ENCODE assay signal across 27 cellular contexts in the genomic region with DNA sequence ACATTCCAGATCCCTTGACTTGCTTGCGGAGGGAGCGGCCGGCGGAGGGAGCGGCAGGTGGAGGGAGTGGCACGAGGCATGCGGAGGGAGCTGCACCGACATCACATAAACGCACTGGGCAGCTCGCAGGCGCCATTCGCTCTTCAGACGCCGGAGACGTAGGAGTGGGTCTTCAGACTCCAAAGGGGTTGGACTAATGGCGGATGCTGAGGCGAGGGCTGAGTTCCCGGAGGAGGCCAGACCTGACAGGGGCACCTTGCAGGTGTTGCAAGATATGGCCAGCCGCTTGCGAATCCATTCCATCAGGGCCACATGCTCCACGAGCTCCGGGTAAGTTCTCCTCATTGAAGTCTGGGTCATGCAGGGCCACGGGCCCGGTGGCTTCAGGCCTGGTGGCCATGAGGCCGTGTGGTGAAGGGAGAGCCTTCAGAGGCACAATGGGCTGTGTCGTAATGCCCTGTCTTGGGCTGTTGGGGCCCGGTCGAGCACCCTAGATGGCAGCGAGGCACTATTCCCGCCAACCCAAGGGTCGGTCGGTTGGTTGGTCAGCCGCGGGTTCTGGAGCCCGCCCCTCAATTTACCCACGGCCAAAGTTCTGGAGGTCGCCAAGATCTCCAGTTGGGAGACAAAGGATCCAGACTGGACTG. TPM values are rescaled to one million over a fixed set of nuclear protein-coding genes. Genes with fewer than 3 reads are reported as not detected.
DNase-seq lines count a peak whose midpoint lies in the region; ATAC-seq, FAIRE-seq and TF ChIP-seq lines count a peak whose summit lies in the region.
"Had no signal": no experiment of that assay in that cellular context is flagged by ENCODE, and none has a peak within 500 bp of the region (broad histone marks: within the 10 kb centered on the region; RNA-seq: fewer than 3 reads in every experiment).

A gene with protein sequence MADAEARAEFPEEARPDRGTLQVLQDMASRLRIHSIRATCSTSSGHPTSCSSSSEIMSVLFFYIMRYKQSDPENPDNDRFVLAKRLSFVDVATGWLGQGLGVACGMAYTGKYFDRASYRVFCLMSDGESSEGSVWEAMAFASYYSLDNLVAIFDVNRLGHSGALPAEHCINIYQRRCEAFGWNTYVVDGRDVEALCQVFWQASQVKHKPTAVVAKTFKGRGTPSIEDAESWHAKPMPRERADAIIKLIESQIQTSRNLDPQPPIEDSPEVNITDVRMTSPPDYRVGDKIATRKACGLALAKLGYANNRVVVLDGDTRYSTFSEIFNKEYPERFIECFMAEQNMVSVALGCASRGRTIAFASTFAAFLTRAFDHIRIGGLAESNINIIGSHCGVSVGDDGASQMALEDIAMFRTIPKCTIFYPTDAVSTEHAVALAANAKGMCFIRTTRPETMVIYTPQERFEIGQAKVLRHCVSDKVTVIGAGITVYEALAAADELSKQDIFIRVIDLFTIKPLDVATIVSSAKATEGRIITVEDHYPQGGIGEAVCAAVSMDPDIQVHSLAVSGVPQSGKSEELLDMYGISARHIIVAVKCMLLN (plus strand): TSS at position 132 of the 647 bp plus-strand sequence. CDS start 65 bp downstream, at position 197.

- intact Hi-C loops in Right ventricle myocardium superior (cut with DNase I), result no loop called here
- intact Hi-C loops in heart right ventricle (cut with DNase I), result no loop called here
- intact Hi-C loops in IMR-90 (cut with micrococcal nuclease), result no loop called here
- intact Hi-C loops in spleen (cut with DNase I; ENCODE audit: low total_unique reads), result no loop called here

- H3K18ac ChIP-seq in IMR-90 (ENCODE audit: low read depth, low read length), result no peak within 1 kb of the TSS
- no peak within 1 kb of the TSS for H3K18ac ChIP-seq in H1 (ENCODE audit: extremely low read depth, low read length)

- H3K23ac ChIP-seq in IMR-90 (ENCODE audit: low read depth, low read length) (no peak within 1 kb of the TSS), H1 (ENCODE audit: insufficient read length) (no peak within 1 kb of the TSS)

- ATAC-seq in Right ventricle myocardium superior (ENCODE audit: poor library complexity), result no peak
- ATAC-seq in heart right ventricle, result no peak
- ATAC-seq in IMR-90 (ENCODE audit: low read depth), result no peak
- no peak for ATAC-seq in activated naive CD8-positive, alpha-beta T cell treated with anti-CD3 and anti-CD28 coated beads, Interleukin-2, amount 50 U/mL, for 24 hours
- ATAC-seq: Panc1 had no signal

- H2AK9ac ChIP-seq in IMR-90 (replicated peaks; ENCODE audit: low read depth, low read length, poor library complexity), result no peak within 1 kb of the TSS

- in situ Hi-C loops in IMR-90 (cut with MboI; ENCODE audit: low sequenced_read_pairs), result no loop called here

- H2AFZ ChIP-seq in IMR-90 (replicated peaks; ENCODE audit: low read length, poor library complexity) (peak within 1 kb of the TSS; percentile 43), H1 (ENCODE audit: low read length) (no peak within 1 kb of the TSS)

- H4K5ac ChIP-seq in IMR-90 (ENCODE audit: low read depth, low read length) (no peak within 1 kb of the TSS), H1 (ENCODE audit: insufficient read length, low read depth, low read length) (no peak within 1 kb of the TSS)

- H3K4me3 ChIP-seq in heart right ventricle (no peak within 1 kb of the TSS), IMR-90 (ENCODE audit: insufficient read depth, low read depth, low read length) (no peak within 1 kb of the TSS), H1 (ENCODE audit: extremely low read depth in 1 of 4, insufficient read depth in 2 of 4, low read depth in 3 of 4, low read length in 4 of 4) (no peak within 1 kb of the TSS), spleen (no peak within 1 kb of the TSS)
- H3K4me3 ChIP-seq: SK-N-MC had no signal

- H4K91ac ChIP-seq in IMR-90 (ENCODE audit: insufficient read depth, low read depth, low read length) (no peak within 1 kb of the TSS), H1 (replicated peaks; ENCODE audit: insufficient read length, low read length) (no peak within 1 kb of the TSS)

- CTCF ChIA-PET in IMR-90 (lab: Yijun Ruan, JAX), result no interaction called here
- CTCF ChIA-PET in H1 (lab: Charles Lee; ENCODE audit: partially characterized antibody), result no interaction called here

- H3K36me3 ChIP-seq in heart right ventricle, result no peaks in the 10 kb centered on the region
- no peaks in the 10 kb centered on the region for H3K36me3 ChIP-seq in IMR-90 (ENCODE audit: control insufficient read depth, insufficient read depth, low read length)
- no peaks in the 10 kb centered on the region for H3K36me3 ChIP-seq in H1 (ENCODE audit: control insufficient read depth in 2 of 4, insufficient read depth in 4 of 4, low read length in 3 of 4)
- no peaks in the 10 kb centered on the region for H3K36me3 ChIP-seq in spleen

- H2BK120ac ChIP-seq in IMR-90 (ENCODE audit: low read depth, low read length) (no peak within 1 kb of the TSS), H1 (replicated peaks; ENCODE audit: low read depth, low read length) (no peak within 1 kb of the TSS)

- TF ChIP-seq POLR2A in IMR-90 (IDR thresholded peaks at IDR 0.05; ENCODE audit: low read depth, low read length) (no peak), H1 (IDR thresholded peaks at IDR 0.05; ENCODE audit: control extremely low read depth in 1 of 2, low read depth in 2 of 2, low read length in 2 of 2) (no peak), spleen (IDR thresholded peaks at IDR 0.05) (no peak)

- H3K79me2 ChIP-seq in H1 (ENCODE audit: control insufficient read depth in 1 of 2, insufficient read depth in 2 of 2, low read length in 2 of 2), result no peaks in the 10 kb centered on the region

- no peaks in the 10 kb centered on the region for H3K79me1 ChIP-seq in IMR-90 (ENCODE audit: low read depth in 1 of 2, low read length in 2 of 2)
- no peaks in the 10 kb centered on the region for H3K79me1 ChIP-seq in H1 (ENCODE audit: low read depth, low read length)

- H3K9me1 ChIP-seq in IMR-90 (ENCODE audit: insufficient read depth, low read length), result no peaks in the 10 kb centered on the region

- DNase-seq in Right ventricle myocardium superior (no peak), heart right ventricle (no peak), IMR-90 (no peak), H1 (ENCODE audit: low read depth in 1 of 2, low spot score in 2 of 2) (no peak), spleen (peak; percentile 62), NCI-H2081 (lab: John Stamatoyannopoulos, UW) (no peak)
- no peak for DNase-seq in activated naive CD8-positive, alpha-beta T cell treated with anti-CD3 and anti-CD28 coated beads, Interleukin-2, amount 50 U/mL, for 24 hours
- DNase-seq: CD4-positive, alpha-beta T cell; KBM-7; NCI-H1105 treated with DMSO at 0.1 percent for 48 hours; NCI-H146; NCI-H2029; NCI-H2227 treated with DMSO at 0.1 percent for 48 hours; NCI-H526 treated with DMSO at 0.1 percent for 48 hours; SIG-M5 had no signal

- dilution Hi-C loops in IMR-90 (cut with HindIII; ENCODE audit: low sequenced_read_pairs, unreplicated experiment), result no loop called here

- TF ChIP-seq RAD21 in IMR-90 (IDR thresholded peaks at IDR 0.05; ENCODE audit: low read length) (no peak), H1 (IDR thresholded peaks at IDR 0.05 in 1 of 2, conservative IDR thresholded peaks at IDR 0.05 in 1 of 2; ENCODE audit: low read depth in 2 of 2, low read length in 2 of 2) (no peak)

- H3K27ac Mint-ChIP-seq in activated naive CD8-positive, alpha-beta T cell treated with anti-CD3 and anti-CD28 coated beads, Interleukin-2, amount 50 U/mL, for 24 hours, result no peak within 1 kb of the TSS
- H3K27ac Mint-ChIP-seq: CD4-positive, alpha-beta T cell had no signal

- no peaks in the 10 kb centered on the region for H3K4me1 ChIP-seq in heart right ventricle
- no peaks in the 10 kb centered on the region for H3K4me1 ChIP-seq in IMR-90 (ENCODE audit: control insufficient read depth, insufficient read depth, low read length)
- no peaks in the 10 kb centered on the region for H3K4me1 ChIP-seq in H1 (replicated peaks in 1 of 4; ENCODE audit: control insufficient read depth in 3 of 4, insufficient read depth in 4 of 4, low read length in 3 of 4)
- H3K4me1 ChIP-seq in spleen, result peaks cover 0 to 14% (median 0%) of the 10 kb centered on the region in 6 donors

- H3K27ac ChIP-seq in heart right ventricle (no peak within 1 kb of the TSS), IMR-90 (ENCODE audit: insufficient read depth, low read length) (no peak within 1 kb of the TSS), H1 (ENCODE audit: low read depth, low read length) (no peak within 1 kb of the TSS), spleen (no peak within 1 kb of the TSS)
- H3K27ac ChIP-seq: RWPE1, SK-N-MC had no signal

- no peak for TF ChIP-seq EP300 in H1 (IDR thresholded peaks at IDR 0.05; ENCODE audit: borderline replicate concordance in 1 of 2, low read depth in 2 of 2, low read length in 2 of 2)

- no peaks in the 10 kb centered on the region for H3K36me3 Mint-ChIP-seq in activated naive CD8-positive, alpha-beta T cell treated with anti-CD3 and anti-CD28 coated beads, Interleukin-2, amount 50 U/mL, for 24 hours (ENCODE audit: low read depth)

- H3K56ac ChIP-seq in IMR-90 (ENCODE audit: extremely low read depth, insufficient read depth, low read length) (no peak within 1 kb of the TSS), H1 (replicated peaks; ENCODE audit: insufficient read length, low read depth, low read length) (no peak within 1 kb of the TSS)

- H3K23me2 ChIP-seq in H1 (ENCODE audit: low read depth, low read length), result no peaks in the 10 kb centered on the region

- H3K4me1 Mint-ChIP-seq in activated naive CD8-positive, alpha-beta T cell treated with anti-CD3 and anti-CD28 coated beads, Interleukin-2, amount 50 U/mL, for 24 hours, result peaks cover 10% of the 10 kb centered on the region

- no TSS peak for BruUV-seq in IMR-90 (replicated peaks; lab: Mats Ljungman, UMichigan)

- H2BK20ac ChIP-seq in IMR-90 (ENCODE audit: low read depth, low read length), result no peak within 1 kb of the TSS
- no peak within 1 kb of the TSS for H2BK20ac ChIP-seq in H1 (ENCODE audit: low read length)

- FAIRE-seq in H1 (lab: Jason Lieb, UNC), result no peak
- FAIRE-seq: D721Med, GM18507, H54 had no signal

- no peaks in the 10 kb centered on the region for H3K27me3 Mint-ChIP-seq in activated naive CD8-positive, alpha-beta T cell treated with anti-CD3 and anti-CD28 coated beads, Interleukin-2, amount 50 U/mL, for 24 hours
- H3K27me3 Mint-ChIP-seq: CD4-positive, alpha-beta T cell had no signal

- H4K20me1 ChIP-seq in IMR-90 (ENCODE audit: insufficient read depth, low read length) (no peaks in the 10 kb centered on the region), H1 (replicated peaks in 1 of 2; ENCODE audit: control insufficient read depth in 1 of 2, insufficient read depth in 2 of 2, low read length in 2 of 2) (no peaks in the 10 kb centered on the region)

- no peak for TF ChIP-seq CTCF in heart right ventricle (IDR thresholded peaks at IDR 0.05)
- TF ChIP-seq CTCF in IMR-90 (conservative IDR thresholded peaks at IDR 0.05; ENCODE audit: low read depth, low read length), result no peak
- no peak for TF ChIP-seq CTCF in H1 (IDR thresholded peaks at IDR 0.05; ENCODE audit: control extremely low read depth in 1 of 3, insufficient read depth in 1 of 3, low read depth in 1 of 3, low read length in 3 of 3)
- TF ChIP-seq CTCF in spleen (IDR thresholded peaks at IDR 0.05 in 8 of 11, conservative IDR thresholded peaks at IDR 0.05 in 3 of 11), result no peak

- H4K8ac ChIP-seq in IMR-90 (ENCODE audit: low read depth in 2 of 2, low read length in 2 of 2) (no peak within 1 kb of the TSS), H1 (ENCODE audit: extremely low read depth, insufficient read depth, low read length) (no peak within 1 kb of the TSS)

- H3K9me3 Mint-ChIP-seq in activated naive CD8-positive, alpha-beta T cell treated with anti-CD3 and anti-CD28 coated beads, Interleukin-2, amount 50 U/mL, for 24 hours, result no peaks in the 10 kb centered on the region
- H3K9me3 Mint-ChIP-seq: CD4-positive, alpha-beta T cell had no signal

- no peak within 1 kb of the TSS for H3K9ac ChIP-seq in IMR-90 (ENCODE audit: low read depth, low read length)
- H3K9ac ChIP-seq in H1 (replicated peaks in 1 of 4; ENCODE audit: extremely low read depth in 1 of 4, low read depth in 3 of 4, low read length in 3 of 4), result no peak within 1 kb of the TSS

- no peak within 1 kb of the TSS for H3K4me3 Mint-ChIP-seq in activated naive CD8-positive, alpha-beta T cell treated with anti-CD3 and anti-CD28 coated beads, Interleukin-2, amount 50 U/mL, for 24 hours
- H3K4me3 Mint-ChIP-seq: CD4-positive, alpha-beta T cell had no signal

- H3K4me2 ChIP-seq in IMR-90 (ENCODE audit: low read depth, low read length) (no peak within 1 kb of the TSS), H1 (ENCODE audit: insufficient read depth in 1 of 2, low read depth in 2 of 2, low read length in 2 of 2) (no peak within 1 kb of the TSS)

- H2AK5ac ChIP-seq in IMR-90 (ENCODE audit: low read depth, low read length) (no peak within 1 kb of the TSS), H1 (ENCODE audit: low read depth, low read length) (no peak within 1 kb of the TSS)

- H2BK12ac ChIP-seq in H1 (ENCODE audit: low read depth, low read length), result no peak within 1 kb of the TSS

- H2BK15ac ChIP-seq in IMR-90 (ENCODE audit: low read depth, low read length) (no peak within 1 kb of the TSS), H1 (ENCODE audit: low read length) (no peak within 1 kb of the TSS)

- no peak within 1 kb of the TSS for H3K4ac ChIP-seq in IMR-90 (ENCODE audit: low read depth, low read length)
- no peak within 1 kb of the TSS for H3K4ac ChIP-seq in H1 (replicated peaks; ENCODE audit: insufficient read length, low read depth, low read length)

- H3K14ac ChIP-seq in IMR-90 (replicated peaks; ENCODE audit: low read depth, low read length) (no peak within 1 kb of the TSS), H1 (ENCODE audit: insufficient read length) (no peak within 1 kb of the TSS)

- POLR2A ChIA-PET in IMR-90 (lab: Charles Lee; ENCODE audit: unreplicated experiment) (no interaction called here), H1 (lab: Charles Lee; ENCODE audit: partially characterized antibody) (no interaction called here)

- H3K9me3 ChIP-seq in heart right ventricle (peaks cover 0 to 11% (median 0%) of the 10 kb centered on the region in 11 donors), IMR-90 (ENCODE audit: control insufficient read depth, insufficient read depth, low read length) (peaks cover 4% of the 10 kb centered on the region; the same call in 1 of the 2 replicates), H1 (ENCODE audit: insufficient read depth in 2 of 2, low read depth in 1 of 2, low read length in 1 of 2) (no peaks in the 10 kb centered on the region), spleen (no peaks in the 10 kb centered on the region)

- H3K27me3 ChIP-seq in heart right ventricle (no peaks in the 10 kb centered on the region), IMR-90 (ENCODE audit: control insufficient read depth, insufficient read depth, low read length) (no peaks in the 10 kb centered on the region), H1 (replicated peaks in 1 of 4; ENCODE audit: control insufficient read depth in 3 of 4, extremely low read depth in 1 of 4, insufficient read depth in 3 of 4, low read length in 3 of 4) (no peaks in the 10 kb centered on the region), spleen (replicated peaks in 1 of 7) (no peaks in the 10 kb centered on the region)

- WGBS in heart right ventricle, 2 donors, result 95 to 97% methylated on average over 35 to 37 of the region's 37 CpGs
- 91% methylated on average over 9 of the region's 37 CpGs; no CpG with 5 or more reads in 1 of the 2 experiments for WGBS in IMR-90 (ENCODE audit: extremely low coverage in 2 of 2, insufficient read length in 1 of 2), 2 experiments
- 99% methylated on average over 20 of the region's 37 CpGs; no CpG with 5 or more reads in 1 of the 2 experiments for WGBS in H1 (ENCODE audit: extremely low coverage in 1 of 2, insufficient coverage in 1 of 2, insufficient read length in 1 of 2, insufficient replicate concordance in 2 of 2, low coverage in 1 of 2, low lambda C conversion rate in 2 of 2, missing lambda C conversion rate in 1 of 2), 2 experiments
- 94 to 96% (median 95%) methylated on average over 21 to 37 of the region's 37 CpGs for WGBS in spleen, 5 donors

- H2BK5ac ChIP-seq in IMR-90 (ENCODE audit: low read depth, low read length, poor library complexity, severe bottlenecking) (no peak within 1 kb of the TSS), H1 (ENCODE audit: low read depth, low read length) (no peak within 1 kb of the TSS)

RNA-seq across cellular contexts. Expression of the gene that starts here (rescaled TPM):
- total RNA-seq in Right ventricle myocardium superior (14.0 TPM), heart right ventricle (10 to 100 TPM in 5 of 10 donors, 1 to 10 TPM in 5; 3.7 to 14.1 (median 9.2) TPM), IMR-90 (2012; rRNA removed) (not detected in 2 replicates), spleen (1 to 10 TPM in 3 of 7 donors, under 1 TPM in 3, not detected in 1; 0.42 to 3.7 (median 1.2) TPM)
- polyA plus RNA-seq in heart right ventricle (1 to 10 TPM; 2.6 to 5.7 TPM), IMR-90 (2012; rRNA removed) (not detected in 2 replicates), H1 (2011; rRNA removed) (0.03 and 0.05 TPM in 2 replicates), spleen (under 1 TPM; 0.13 to 0.57 (median 0.24) TPM)
- not detected in 2 replicates for polyA plus RNA-seq in IMR-90 (2012; cell fraction: cytosol; rRNA removed)
- not detected in 2 replicates for polyA plus RNA-seq in IMR-90 (2012; cell fraction: nucleus; rRNA removed; ENCODE audit: low replicate concordance)
- not detected in 2 replicates for total RNA-seq in H1 (2021; fragmentation: NEBNext Ultra II Directional; extraction: Animal tissue kit (Norgen Biotek cat#: 25700))
- polyA plus RNA-seq in H1 (2011; cell fraction: cytosol; rRNA removed), result 0.03 TPM
- polyA plus RNA-seq in H1 (2011; cell fraction: nucleus; rRNA removed), result not detected
- not detected in 4 replicates for polyA plus RNA-seq in H1 (2012, experiment 1 of 2)
- not detected for polyA plus RNA-seq in H1 (2012, experiment 2 of 2)
- not detected for polyA plus RNA-seq in H1 (2013, experiment 1 of 2)
- polyA plus RNA-seq in H1 (2013, experiment 2 of 2), result 0.02 TPM
- 0.27 TPM in 1 of 2 replicates, not detected in the other for polyA minus RNA-seq in H1 (2011; rRNA and poly(A)+ RNA removed)
- polyA minus RNA-seq in H1 (2011; cell fraction: cytosol; rRNA and poly(A)+ RNA removed), result not detected
- not detected for polyA minus RNA-seq in H1 (2011; cell fraction: nucleus; rRNA and poly(A)+ RNA removed)
- total RNA-seq: A172, HT-29, LHCN-M2, MCF 10A, NCI-H460 had no signal
- polyA plus RNA-seq: BJ had no signal
